16 cellular contexts compared by ENCODE assay signal in genomic region chr18:32343634-32344033, GRCh38.
"Had no signal": no experiment of that assay in that cellular context is flagged by ENCODE, and none has a peak within 500 bp of the region (broad histone marks: within the 10 kb centered on the region; RNA-seq: fewer than 3 reads in every experiment).

No MANE protein-coding gene starts in this region.

- ATAC-seq: activated CD4-positive, CD25-positive, alpha-beta regulatory T cell treated with anti-CD3 and anti-CD28 coated beads, Interleukin-2, amount 50 U/mL, for 24 hours; activated naive CD8-positive, alpha-beta T cell treated with anti-CD3 and anti-CD28 coated beads, Interleukin-2, amount 50 U/mL, for 24 hours; activated T-helper 17 cell treated with anti-CD3 and anti-CD28 coated beads, Interleukin-2, amount 50 U/mL, for 72 hours; natural killer cell had no signal

- H3K4me1 Mint-ChIP-seq: activated naive CD8-positive, alpha-beta T cell treated with anti-CD3 and anti-CD28 coated beads, Interleukin-2, amount 50 U/mL, for 24 hours; activated T-helper 17 cell treated with anti-CD3 and anti-CD28 coated beads, Interleukin-2, amount 50 U/mL, for 72 hours; natural killer cell had no signal

- DNase-seq: activated CD4-positive, alpha-beta T cell treated with anti-CD3 and anti-CD28 coated beads, Interleukin-2, amount 50 U/mL, for 1 hour; activated CD8-positive, alpha-beta memory T cell treated with anti-CD3 and anti-CD28 coated beads for 24 hours; activated naive CD4-positive, alpha-beta T cell treated with anti-CD3 and anti-CD28 coated beads for 36 hours; activated naive CD8-positive, alpha-beta T cell treated with anti-CD3 and anti-CD28 coated beads, Interleukin-2, amount 50 U/mL, for 24 hours; activated T-cell treated with anti-CD3 and anti-CD28 coated beads for 4 hours; aorta; mesenchymal stem cell; natural killer cell; nucleus accumbens; posterior cingulate gyrus; small intestine had no signal

- H3K9me3 ChIP-seq: thoracic aorta had no signal

- H3K9me3 Mint-ChIP-seq: activated naive CD4-positive, alpha-beta T cell treated with anti-CD3 and anti-CD28 coated beads for 36 hours; activated T-helper 17 cell treated with anti-CD3 and anti-CD28 coated beads, Interleukin-2, amount 50 U/mL, for 72 hours; stimulated activated naive CD8-positive, alpha-beta T cell treated with anti-CD3 and anti-CD28 coated beads, Interleukin-15, Interleukin-2, amounts not matched to agents 100 ng/mL and 50 ng/mL, for 24 hours had no signal

- H3K4me3 ChIP-seq: thoracic aorta had no signal

- H3K4me3 Mint-ChIP-seq: activated naive CD4-positive, alpha-beta T cell treated with anti-CD3 and anti-CD28 coated beads for 36 hours; activated naive CD8-positive, alpha-beta T cell treated with anti-CD3 and anti-CD28 coated beads, Interleukin-2, amount 50 U/mL, for 24 hours; activated T-helper 17 cell treated with anti-CD3 and anti-CD28 coated beads, Interleukin-2, amount 50 U/mL, for 72 hours; natural killer cell; stimulated activated naive CD8-positive, alpha-beta T cell treated with anti-CD3 and anti-CD28 coated beads, Interleukin-15, Interleukin-2, amounts not matched to agents 100 ng/mL and 50 ng/mL, for 24 hours had no signal

- H3K27me3 Mint-ChIP-seq: stimulated activated naive CD8-positive, alpha-beta T cell treated with anti-CD3 and anti-CD28 coated beads, Interleukin-15, Interleukin-2, amounts not matched to agents 100 ng/mL and 50 ng/mL, for 24 hours had no signal

- H3K36me3 ChIP-seq: thoracic aorta had no signal

- H3K36me3 Mint-ChIP-seq: natural killer cell had no signal

- H3K27ac ChIP-seq: epithelial cell of prostate, thoracic aorta had no signal

- H3K27ac Mint-ChIP-seq: activated naive CD4-positive, alpha-beta T cell treated with anti-CD3 and anti-CD28 coated beads for 36 hours; activated naive CD8-positive, alpha-beta T cell treated with anti-CD3 and anti-CD28 coated beads, Interleukin-2, amount 50 U/mL, for 24 hours; activated T-helper 17 cell treated with anti-CD3 and anti-CD28 coated beads, Interleukin-2, amount 50 U/mL, for 72 hours; natural killer cell; stimulated activated naive CD8-positive, alpha-beta T cell treated with anti-CD3 and anti-CD28 coated beads, Interleukin-15, Interleukin-2, amounts not matched to agents 100 ng/mL and 50 ng/mL, for 24 hours had no signal
